25 cellular contexts compared by ENCODE assay signal in the genomic region with DNA sequence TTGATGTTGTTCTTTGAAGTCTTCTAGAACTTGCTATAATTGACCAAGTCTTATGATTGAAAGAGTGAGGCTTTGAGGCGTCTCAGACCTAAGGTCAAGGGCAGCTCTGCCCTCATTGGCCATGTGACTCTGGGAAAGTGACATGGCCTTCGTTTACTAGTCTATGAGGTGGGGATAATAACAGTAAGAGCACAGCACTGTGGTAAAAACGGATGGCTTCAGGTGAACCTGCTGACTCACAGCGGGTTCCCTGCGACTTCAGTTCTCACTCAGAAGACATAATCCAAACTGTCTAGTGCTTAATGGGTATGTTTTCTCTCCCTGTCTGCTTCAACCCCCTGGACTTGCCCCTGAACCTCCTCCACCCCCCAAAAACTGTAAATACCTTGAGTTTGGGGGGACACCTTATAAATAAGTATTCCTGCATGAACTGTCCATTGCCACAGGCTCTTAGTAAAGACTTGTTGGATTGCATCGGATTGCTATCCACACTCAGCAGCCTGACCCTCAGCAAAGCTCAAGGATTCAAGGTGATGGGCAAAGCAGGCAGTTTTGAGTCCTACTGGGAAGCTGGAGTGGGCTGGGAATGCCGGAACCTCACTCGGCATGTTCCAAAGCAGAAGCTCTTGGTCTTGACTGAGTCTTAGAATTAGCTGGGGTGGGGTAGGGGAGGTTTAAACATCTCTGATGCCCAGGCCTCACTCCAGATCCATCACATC.
"Had no signal": no experiment of that assay in that cellular context is flagged by ENCODE, and none has a peak within 500 bp of the region (broad histone marks: within the 10 kb centered on the region; RNA-seq: fewer than 3 reads in every experiment).

No MANE protein-coding gene starts in this region.

- H3K4me3 Mint-ChIP-seq: natural killer cell; neural progenitor cell; stimulated activated naive CD8-positive, alpha-beta T cell treated with anti-CD3 and anti-CD28 coated beads, Interleukin-15, Interleukin-2, amounts not matched to agents 100 ng/mL and 50 ng/mL, for 24 hours; T-helper 1 cell treated with Interleukin-12 subunit alpha and Interleukin-12 subunit beta and Interleukin-4 antibody, amounts not matched to agents 30 μg/mL and 1 μg/mL, for 36 hours; type B pancreatic cell had no signal

- H3K9me3 Mint-ChIP-seq: natural killer cell; stimulated activated naive CD8-positive, alpha-beta T cell treated with anti-CD3 and anti-CD28 coated beads, Interleukin-15, Interleukin-2, amounts not matched to agents 100 ng/mL and 50 ng/mL, for 24 hours; T-helper 1 cell treated with Interleukin-12 subunit alpha and Interleukin-12 subunit beta and Interleukin-4 antibody, amounts not matched to agents 30 μg/mL and 1 μg/mL, for 36 hours had no signal

- ATAC-seq: heart right ventricle, left lung, lower lobe of right lung, natural killer cell had no signal

- H2AFZ ChIP-seq: neural progenitor cell, parathyroid adenoma had no signal

- H3K4me3 ChIP-seq: breast epithelium, esophagus squamous epithelium, heart right ventricle, left lung, lower lobe of right lung, neural progenitor cell, right atrium auricular region, thoracic aorta, uterus had no signal

- H3K4me1 ChIP-seq: uterus had no signal

- H3K27me3 ChIP-seq: breast epithelium, esophagus squamous epithelium, heart right ventricle, left lung, neural progenitor cell, right atrium auricular region, uterus had no signal

- H3K27ac Mint-ChIP-seq: natural killer cell; stimulated activated naive CD8-positive, alpha-beta T cell treated with anti-CD3 and anti-CD28 coated beads, Interleukin-15, Interleukin-2, amounts not matched to agents 100 ng/mL and 50 ng/mL, for 24 hours; T-helper 1 cell treated with Interleukin-12 subunit alpha and Interleukin-12 subunit beta and Interleukin-4 antibody, amounts not matched to agents 30 μg/mL and 1 μg/mL, for 36 hours; type B pancreatic cell had no signal

- H3K4me2 ChIP-seq: neural progenitor cell had no signal

- H3K79me2 ChIP-seq: parathyroid adenoma had no signal

- DNase-seq: activated CD4-positive, alpha-beta T cell treated with anti-CD3 and anti-CD28 coated beads for 1 hour; activated CD8-positive, alpha-beta memory T cell treated with anti-CD3 and anti-CD28 coated beads for 24 hours; amygdala; central memory CD4-positive, alpha-beta T cell; esophagus squamous epithelium; foreskin melanocyte; heart right ventricle; left lung; lower lobe of right lung; mesendoderm; natural killer cell; occipital lobe; stimulated activated CD4-positive, alpha-beta T cell treated with anti-CD3 and anti-CD28 coated beads, Interleukin-15, amount 100 ng/mL, for 24 hours; SW 1271; T1000; uterus; WERI-Rb-1 had no signal

- H3K9me3 ChIP-seq: breast epithelium, esophagus squamous epithelium, heart right ventricle, left lung, lower lobe of right lung, right atrium auricular region, thoracic aorta, uterus had no signal

- H3K36me3 Mint-ChIP-seq: natural killer cell, neural progenitor cell had no signal

- H3K27ac ChIP-seq: breast epithelium, heart right ventricle, left lung, lower lobe of right lung, neural progenitor cell, parathyroid adenoma, right atrium auricular region, thoracic aorta, uterus, WERI-Rb-1 had no signal

- H3K36me3 ChIP-seq: breast epithelium, esophagus squamous epithelium, heart right ventricle, left lung, lower lobe of right lung, neural progenitor cell, right atrium auricular region, thoracic aorta, uterus, WERI-Rb-1 had no signal
